20 cellular contexts compared by ENCODE assay signal in genomic region chr9:135138078-135138855, GRCh38. TPM values are rescaled to one million over a fixed set of nuclear protein-coding genes. Genes with fewer than 3 reads are reported as not detected.
"Had no signal": no experiment of that assay in that cellular context is flagged by ENCODE, and none has a peak within 500 bp of the region (broad histone marks: within the 10 kb centered on the region; RNA-seq: fewer than 3 reads in every experiment).

No MANE protein-coding gene starts in this region.

- H3K4me3 ChIP-seq: ascending aorta, breast epithelium, esophagus squamous epithelium, thyroid gland had no signal

- DNase-seq: activated CD4-positive, alpha-beta T cell treated with anti-CD3 and anti-CD28 coated beads, Interleukin-2, amount 10 ng/mL, durations not matched to agents 24 days and 14 days; activated CD8-positive, alpha-beta T cell treated with anti-CD3 and anti-CD28 coated beads, Interleukin-2, amount 10 ng/mL, durations not matched to agents 7 days and 5 days; activated naive CD4-positive, alpha-beta T cell treated with Interleukin-2 at 50 U/mL for 16 hours; activated T-cell treated with anti-CD3 and anti-CD28 coated beads, Interleukin-2, amount 50 U/mL, for 24 hours; effector memory CD4-positive, alpha-beta T cell; esophagus squamous epithelium; naive thymus-derived CD8-positive, alpha-beta T cell; stimulated activated CD4-positive, alpha-beta T cell treated with anti-CD3 and anti-CD28 coated beads, Interleukin-4, amount 100 ng/mL, for 24 hours; stimulated activated naive B cell treated with anti-CD40 and anti-IgM and Interleukin-4, amounts not matched to agents 10 μg/mL and 1 μg/mL and 100 μg/mL, for 72 hours; T-helper 1 cell; T-helper 9 cell had no signal

- H3K4me1 ChIP-seq: ascending aorta, breast epithelium, parathyroid adenoma had no signal

- H3K9me3 Mint-ChIP-seq: activated CD4-positive, alpha-beta T cell treated with anti-CD3 and anti-CD28 coated beads, Interleukin-2, amount 10 ng/mL, durations not matched to agents 24 days and 14 days; activated T-helper 2 cell treated with anti-CD3 and anti-CD28 coated beads, Interferon-gamma antibody, Interleukin-2, Interleukin-4, amounts not matched to agents 10 μg/mL and 5 μg/mL and 100 μg/mL, durations not matched to agents 14 hours and 24 hours and 36 hours; dendritic cell treated with granulocyte-macrophage colony-stimulating factor and Interleukin-4, amounts not matched to agents 40 ng/mL and 50 ng/mL, for 4 days; memory B cell had no signal

- H3K27me3 Mint-ChIP-seq: activated CD4-positive, alpha-beta T cell treated with anti-CD3 and anti-CD28 coated beads, Interleukin-2, amount 10 ng/mL, durations not matched to agents 24 days and 14 days had no signal

- H3K27ac ChIP-seq: ascending aorta, breast epithelium, esophagus squamous epithelium, neutrophil, parathyroid adenoma, thyroid gland had no signal

- H3K9ac ChIP-seq: parathyroid adenoma had no signal

- H3K4me1 Mint-ChIP-seq: activated CD4-positive, alpha-beta T cell treated with anti-CD3 and anti-CD28 coated beads, Interleukin-2, amount 10 ng/mL, durations not matched to agents 24 days and 14 days; memory B cell; naive thymus-derived CD8-positive, alpha-beta T cell; stimulated activated naive B cell treated with anti-CD40 and anti-IgM and Interleukin-4, amounts not matched to agents 10 μg/mL and 1 μg/mL and 100 μg/mL, for 72 hours had no signal

- H3K9me3 ChIP-seq: neutrophil, thyroid gland had no signal

- ATAC-seq: activated CD8-positive, alpha-beta T cell treated with anti-CD3 and anti-CD28 coated beads, Interleukin-2, amount 10 ng/mL, durations not matched to agents 7 days and 5 days; naive thymus-derived CD8-positive, alpha-beta T cell; sciatic nerve; stimulated activated naive B cell treated with anti-CD40 and anti-IgM and Interleukin-4, amounts not matched to agents 10 μg/mL and 1 μg/mL and 100 μg/mL, for 72 hours had no signal

- H3K36me3 ChIP-seq: ascending aorta, breast epithelium, esophagus squamous epithelium, neutrophil, thyroid gland had no signal

- H3K36me3 Mint-ChIP-seq: memory B cell; naive thymus-derived CD8-positive, alpha-beta T cell; stimulated activated naive B cell treated with anti-CD40 and anti-IgM and Interleukin-4, amounts not matched to agents 10 μg/mL and 1 μg/mL and 100 μg/mL, for 72 hours had no signal

- H3K27me3 ChIP-seq: ascending aorta, thyroid gland had no signal

- H3K27ac Mint-ChIP-seq: activated CD4-positive, alpha-beta T cell treated with anti-CD3 and anti-CD28 coated beads, Interleukin-2, amount 10 ng/mL, durations not matched to agents 24 days and 14 days; activated CD8-positive, alpha-beta T cell treated with anti-CD3 and anti-CD28 coated beads, Interleukin-2, amount 10 ng/mL, durations not matched to agents 7 days and 5 days; activated T-cell treated with anti-CD3 and anti-CD28 coated beads, Interleukin-2, amount 50 U/mL, for 24 hours; activated T-helper 2 cell treated with anti-CD3 and anti-CD28 coated beads, Interferon-gamma antibody, Interleukin-2, Interleukin-4, amounts not matched to agents 10 μg/mL and 5 μg/mL and 100 μg/mL, durations not matched to agents 14 hours and 24 hours and 36 hours; dendritic cell treated with granulocyte-macrophage colony-stimulating factor and Interleukin-4, amounts not matched to agents 40 ng/mL and 50 ng/mL, for 4 days; memory B cell; naive thymus-derived CD8-positive, alpha-beta T cell; stimulated activated naive B cell treated with anti-CD40 and anti-IgM and Interleukin-4, amounts not matched to agents 10 μg/mL and 1 μg/mL and 100 μg/mL, for 72 hours had no signal

- H3K4me3 Mint-ChIP-seq: activated CD4-positive, alpha-beta T cell treated with anti-CD3 and anti-CD28 coated beads, Interleukin-2, amount 10 ng/mL, durations not matched to agents 24 days and 14 days; activated CD8-positive, alpha-beta T cell treated with anti-CD3 and anti-CD28 coated beads, Interleukin-2, amount 10 ng/mL, durations not matched to agents 7 days and 5 days; activated T-cell treated with anti-CD3 and anti-CD28 coated beads, Interleukin-2, amount 50 U/mL, for 24 hours; dendritic cell treated with granulocyte-macrophage colony-stimulating factor and Interleukin-4, amounts not matched to agents 40 ng/mL and 50 ng/mL, for 4 days; memory B cell; naive thymus-derived CD8-positive, alpha-beta T cell; stimulated activated naive B cell treated with anti-CD40 and anti-IgM and Interleukin-4, amounts not matched to agents 10 μg/mL and 1 μg/mL and 100 μg/mL, for 72 hours had no signal

RNA-seq across cellular contexts. Expression of gene OLFM1, which starts 50.8 kb away (rescaled TPM):
- total RNA-seq: activated CD8-positive, alpha-beta T cell treated with anti-CD3 and anti-CD28 coated beads, Interleukin-2, amount 10 ng/mL, durations not matched to agents 7 days and 5 days; naive thymus-derived CD8-positive, alpha-beta T cell had no signal
